Comparison of ENCODE assay signal across 19 cellular contexts in the genomic region with DNA sequence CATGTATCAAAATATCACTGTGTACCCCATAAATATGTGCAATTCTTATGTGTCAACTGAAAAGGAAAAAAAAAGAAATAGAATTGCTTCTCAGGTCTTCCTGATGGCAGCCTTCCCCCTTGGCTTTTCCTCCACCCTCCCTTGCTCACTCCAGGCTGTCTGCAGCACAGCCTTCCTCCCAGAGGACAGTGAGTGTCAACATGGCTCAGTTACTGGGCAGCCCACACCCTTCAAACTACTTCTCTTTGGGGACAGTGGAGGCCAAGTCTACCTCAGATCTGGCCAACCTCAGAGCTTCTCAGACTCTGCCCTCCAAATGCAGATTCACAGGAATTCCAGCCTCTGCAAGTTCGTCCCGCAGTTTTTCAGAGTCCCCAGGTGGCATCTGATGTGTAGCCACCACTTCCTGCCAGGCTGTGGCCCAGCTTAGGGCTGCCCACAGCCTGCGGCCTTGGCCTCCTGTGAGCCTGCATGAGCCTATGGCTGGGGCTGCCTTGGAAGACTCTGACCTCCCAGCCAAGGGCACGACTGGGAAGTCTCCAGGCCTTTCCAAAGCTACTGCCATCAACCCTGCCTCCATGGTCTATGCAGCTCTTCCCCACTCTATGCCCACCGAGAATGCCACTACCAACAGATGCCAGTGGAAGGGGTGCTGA.
DNase-seq lines count a peak whose midpoint lies in the region; ATAC-seq and TF ChIP-seq lines count a peak whose summit lies in the region.
"Had no signal": no experiment of that assay in that cellular context is flagged by ENCODE, and none has a peak within 500 bp of the region (broad histone marks: within the 10 kb centered on the region; RNA-seq: fewer than 3 reads in every experiment).

No MANE protein-coding gene starts in this region.

- H3K36me3 ChIP-seq in esophagus muscularis mucosa (no peaks in the 10 kb centered on the region), sigmoid colon (no peaks in the 10 kb centered on the region)

- TF ChIP-seq POLR2A in NB4 (IDR thresholded peaks at IDR 0.05; ENCODE audit: extremely low read depth, insufficient read length) = no peak
- no peak for TF ChIP-seq POLR2A in esophagus muscularis mucosa (IDR thresholded peaks at IDR 0.05; ENCODE audit: low read depth)
- TF ChIP-seq POLR2A in sigmoid colon (IDR thresholded peaks at IDR 0.05) = no peak

- no peak overlapping the region for H3K4me3 Mint-ChIP-seq in stimulated activated naive B cell treated with anti-CD40 and anti-IgM and Interleukin-4, amounts not matched to agents 10 μg/mL and 1 μg/mL and 100 μg/mL, for 72 hours
- H3K4me3 Mint-ChIP-seq: CD14-positive monocyte had no signal

- H3K27ac ChIP-seq in esophagus muscularis mucosa (replicated peaks in 1 of 4) = no peak overlapping the region
- no peak overlapping the region for H3K27ac ChIP-seq in sigmoid colon
- H3K27ac ChIP-seq: 22Rv1 had no signal

- peaks cover 3 to 15% of the 10 kb centered on the region in 2 donors for H3K4me1 Mint-ChIP-seq in stimulated activated naive B cell treated with anti-CD40 and anti-IgM and Interleukin-4, amounts not matched to agents 10 μg/mL and 1 μg/mL and 100 μg/mL, for 72 hours

- peak; percentile 47 for DNase-seq in activated CD8-positive, alpha-beta memory T cell treated with anti-CD3 and anti-CD28 coated beads for 24 hours
- no peak for DNase-seq in activated CD8-positive, alpha-beta memory T cell treated with anti-CD3 and anti-CD28 coated beads, Interleukin-2, amount 50 U/mL, for 4 hours
- DNase-seq in NB4 (ENCODE audit: low read depth) = peak; percentile 39
- DNase-seq in esophagus muscularis mucosa (ENCODE audit: extremely low spot score) = peak; percentile 90
- no peak for DNase-seq in stimulated activated naive B cell treated with anti-CD40 and anti-IgM and Interleukin-4, amounts not matched to agents 10 μg/mL and 1 μg/mL and 100 μg/mL, for 72 hours
- DNase-seq in sigmoid colon = no peak
- no peak for DNase-seq in NCI-H1105 (lab: John Stamatoyannopoulos, UW)
- DNase-seq in AG08395 (ENCODE audit: low spot score) = no peak
- DNase-seq: ACHN, GOT3, Kasumi-1, NCI-H2029 treated with DMSO at 0.1 percent for 48 hours, NCI-H226, NCI-H524, NCI-H82, OCI-M1 had no signal

- H3K27me3 Mint-ChIP-seq in stimulated activated naive B cell treated with anti-CD40 and anti-IgM and Interleukin-4, amounts not matched to agents 10 μg/mL and 1 μg/mL and 100 μg/mL, for 72 hours = no peaks in the 10 kb centered on the region

- peaks cover 0 to 3% (median 0%) of the 10 kb centered on the region in 4 donors for H3K9me3 ChIP-seq in esophagus muscularis mucosa
- H3K9me3 ChIP-seq in sigmoid colon = no peaks in the 10 kb centered on the region

- H3K4me3 ChIP-seq in NB4 (ENCODE audit: low read depth, low read length) (no peak overlapping the region), esophagus muscularis mucosa (no peak overlapping the region), sigmoid colon (no peak overlapping the region)

- H3K36me3 Mint-ChIP-seq in stimulated activated naive B cell treated with anti-CD40 and anti-IgM and Interleukin-4, amounts not matched to agents 10 μg/mL and 1 μg/mL and 100 μg/mL, for 72 hours = no peaks in the 10 kb centered on the region
- H3K36me3 Mint-ChIP-seq: CD14-positive monocyte had no signal

- TF ChIP-seq EP300 in esophagus muscularis mucosa (IDR thresholded peaks at IDR 0.05) = no peak
- no peak for TF ChIP-seq EP300 in sigmoid colon (IDR thresholded peaks at IDR 0.05)

- peaks cover 8 to 21% of the 10 kb centered on the region in 2 donors for H3K9me3 Mint-ChIP-seq in stimulated activated naive B cell treated with anti-CD40 and anti-IgM and Interleukin-4, amounts not matched to agents 10 μg/mL and 1 μg/mL and 100 μg/mL, for 72 hours

- WGBS in esophagus muscularis mucosa = 85% methylated on average over 3 of the region's 5 CpGs
- WGBS in sigmoid colon, 2 donors = 84 to 88% methylated on average over 5 of the region's 5 CpGs

- H3K27ac Mint-ChIP-seq in stimulated activated naive B cell treated with anti-CD40 and anti-IgM and Interleukin-4, amounts not matched to agents 10 μg/mL and 1 μg/mL and 100 μg/mL, for 72 hours = peak overlapping the region; percentile 15

- no peak for ATAC-seq in stimulated activated naive B cell treated with anti-CD40 and anti-IgM and Interleukin-4, amounts not matched to agents 10 μg/mL and 1 μg/mL and 100 μg/mL, for 72 hours (replicated peaks)
- ATAC-seq: Right ventricle myocardium inferior had no signal

- peaks cover 0 to 4% (median 1%) of the 10 kb centered on the region in 4 donors for H3K4me1 ChIP-seq in esophagus muscularis mucosa
- no peaks in the 10 kb centered on the region for H3K4me1 ChIP-seq in sigmoid colon

- TF ChIP-seq CTCF in NB4 (IDR thresholded peaks at IDR 0.05; ENCODE audit: low read depth, low read length) (no peak), esophagus muscularis mucosa (IDR thresholded peaks at IDR 0.05) (no peak), sigmoid colon (IDR thresholded peaks at IDR 0.05) (no peak)

- H3K27me3 ChIP-seq in esophagus muscularis mucosa (no peaks in the 10 kb centered on the region), sigmoid colon (no peaks in the 10 kb centered on the region)

- intact Hi-C loops in esophagus muscularis mucosa (cut with DNase I) (no loop called here), sigmoid colon (cut with DNase I) (no loop called here)

Comparison
In these comparisons a context has a peak if more than half of its experiments do, and no peak if none do; other contexts are left out.
1. DNase-seq: peak in activated CD8-positive, alpha-beta memory T cell treated with anti-CD3 and anti-CD28 coated beads for 24 hours (single experiment), NB4 (single experiment) and esophagus muscularis mucosa (single experiment); none in activated CD8-positive, alpha-beta memory T cell treated with anti-CD3 and anti-CD28 coated beads, Interleukin-2, amount 50 U/mL, for 4 hours (single experiment), stimulated activated naive B cell treated with anti-CD40 and anti-IgM and Interleukin-4, amounts not matched to agents 10 μg/mL and 1 μg/mL and 100 μg/mL, for 72 hours (single experiment), sigmoid colon (single experiment), NCI-H1105 (single experiment) and AG08395 (single experiment).